Comparison of ENCODE assay signal across 1 cellular context in the genomic region with DNA sequence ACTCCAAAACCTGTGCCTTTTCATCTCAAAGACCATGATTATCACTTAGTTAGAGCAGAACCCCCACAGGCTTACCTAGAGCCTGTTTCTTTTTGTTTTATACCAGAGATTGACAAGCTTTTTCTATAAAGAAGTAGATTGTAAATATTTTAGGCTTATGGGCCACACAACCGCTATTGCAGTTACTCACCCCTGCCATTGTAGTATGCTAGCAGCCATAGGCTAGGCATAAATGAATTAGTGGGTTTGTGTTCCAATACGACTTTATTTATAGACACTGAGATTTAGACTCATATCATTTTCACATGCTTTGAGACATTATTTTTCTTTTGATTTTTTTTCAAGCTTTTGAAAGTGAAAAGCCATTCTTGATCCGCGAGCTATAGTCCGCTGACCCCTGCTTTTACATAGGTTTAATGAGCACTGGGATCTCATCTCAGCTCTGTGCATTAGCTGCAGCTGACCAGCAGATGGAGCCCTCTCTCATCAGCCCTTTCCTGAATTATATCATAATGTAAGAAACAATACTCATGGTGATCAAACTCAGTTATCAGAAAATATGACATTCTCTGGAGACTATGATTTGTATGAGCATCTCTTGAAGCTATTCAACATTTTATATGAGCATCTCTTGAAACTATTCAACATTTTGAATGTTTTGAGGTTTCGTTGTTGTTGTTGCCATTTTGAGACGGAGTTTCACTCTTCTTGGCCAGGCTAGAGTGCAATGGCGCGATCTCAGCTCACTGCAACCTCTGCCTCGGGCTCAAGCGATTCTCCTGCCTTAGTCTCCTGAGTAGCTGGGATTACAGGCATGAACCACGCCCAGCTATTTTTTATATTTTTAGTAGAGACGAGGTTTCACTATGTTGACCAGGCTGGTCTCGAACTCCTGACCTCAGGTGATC.
TF ChIP-seq lines count a peak whose summit lies in the region.

No MANE protein-coding gene starts in this region.

TF ChIP-seq in SK-N-SH treated with all-trans-retinoic acid at 6 μM for 48 hours, 23 proteins besides CTCF, POLR2A, EP300 and RAD21 (continued from another document):
- TF ChIP-seq, protein P1, sequence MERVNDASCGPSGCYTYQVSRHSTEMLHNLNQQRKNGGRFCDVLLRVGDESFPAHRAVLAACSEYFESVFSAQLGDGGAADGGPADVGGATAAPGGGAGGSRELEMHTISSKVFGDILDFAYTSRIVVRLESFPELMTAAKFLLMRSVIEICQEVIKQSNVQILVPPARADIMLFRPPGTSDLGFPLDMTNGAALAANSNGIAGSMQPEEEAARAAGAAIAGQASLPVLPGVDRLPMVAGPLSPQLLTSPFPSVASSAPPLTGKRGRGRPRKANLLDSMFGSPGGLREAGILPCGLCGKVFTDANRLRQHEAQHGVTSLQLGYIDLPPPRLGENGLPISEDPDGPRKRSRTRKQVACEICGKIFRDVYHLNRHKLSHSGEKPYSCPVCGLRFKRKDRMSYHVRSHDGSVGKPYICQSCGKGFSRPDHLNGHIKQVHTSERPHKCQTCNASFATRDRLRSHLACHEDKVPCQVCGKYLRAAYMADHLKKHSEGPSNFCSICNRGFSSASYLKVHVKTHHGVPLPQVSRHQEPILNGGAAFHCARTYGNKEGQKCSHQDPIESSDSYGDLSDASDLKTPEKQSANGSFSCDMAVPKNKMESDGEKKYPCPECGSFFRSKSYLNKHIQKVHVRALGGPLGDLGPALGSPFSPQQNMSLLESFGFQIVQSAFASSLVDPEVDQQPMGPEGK (CRISPR knock-in tag; IDR thresholded peaks at IDR 0.05; ENCODE audit: borderline replicate concordance), result no peak
- no peak for TF ChIP-seq OSR1 (CRISPR knock-in tag; IDR thresholded peaks at IDR 0.05)
- TF ChIP-seq ZNF565 (CRISPR knock-in tag; conservative IDR thresholded peaks at IDR 0.05; ENCODE audit: low read depth), result no peak
- no peak for TF ChIP-seq SNAI2 (CRISPR knock-in tag; IDR thresholded peaks at IDR 0.05)
